In the genomic region with DNA sequence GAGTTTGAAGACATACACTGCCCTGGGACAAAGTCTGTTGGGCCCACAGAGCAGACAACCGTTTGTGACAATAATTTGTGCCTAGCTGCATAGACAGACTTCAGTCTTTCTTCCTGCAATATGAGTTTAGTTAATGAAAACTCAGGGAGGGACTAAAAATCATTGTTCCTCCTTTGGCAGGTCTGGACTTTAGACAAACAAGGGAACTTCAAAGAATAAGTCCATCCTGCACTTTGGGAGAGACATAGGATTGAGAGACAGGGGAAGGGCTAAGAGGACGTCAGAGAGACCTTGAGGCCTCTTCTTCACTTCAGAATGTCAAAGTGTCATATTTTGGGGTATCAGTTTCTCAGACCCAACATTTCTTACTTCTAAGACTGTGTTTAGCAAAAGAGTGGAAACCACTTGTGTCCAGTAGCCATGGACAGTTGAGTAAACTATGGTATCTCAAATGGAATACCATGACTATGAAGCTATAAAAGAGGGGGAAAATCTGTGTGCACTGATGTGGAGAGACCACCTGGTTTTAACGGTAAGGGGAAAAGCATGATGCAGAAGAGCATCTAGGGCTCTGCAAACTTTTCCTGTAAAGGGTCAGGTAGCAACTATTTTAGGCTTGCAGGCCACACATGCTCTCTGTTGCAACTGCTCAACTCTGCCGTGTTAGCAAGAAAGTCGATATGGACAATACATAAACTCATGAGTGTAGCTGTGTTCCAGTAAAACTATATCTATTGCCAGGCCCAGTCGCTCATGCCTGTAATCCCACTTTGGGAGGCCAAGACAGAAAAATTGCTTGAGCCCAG, we compare ENCODE assay signal across 1 cellular context.
TF ChIP-seq lines count a peak whose summit lies in the region.

No MANE protein-coding gene starts in this region.

TF ChIP-seq in HepG2, 621 proteins besides CTCF, POLR2A, EP300 and RAD21 (continued from another document and continues in another):
- TF ChIP-seq, protein P1, sequence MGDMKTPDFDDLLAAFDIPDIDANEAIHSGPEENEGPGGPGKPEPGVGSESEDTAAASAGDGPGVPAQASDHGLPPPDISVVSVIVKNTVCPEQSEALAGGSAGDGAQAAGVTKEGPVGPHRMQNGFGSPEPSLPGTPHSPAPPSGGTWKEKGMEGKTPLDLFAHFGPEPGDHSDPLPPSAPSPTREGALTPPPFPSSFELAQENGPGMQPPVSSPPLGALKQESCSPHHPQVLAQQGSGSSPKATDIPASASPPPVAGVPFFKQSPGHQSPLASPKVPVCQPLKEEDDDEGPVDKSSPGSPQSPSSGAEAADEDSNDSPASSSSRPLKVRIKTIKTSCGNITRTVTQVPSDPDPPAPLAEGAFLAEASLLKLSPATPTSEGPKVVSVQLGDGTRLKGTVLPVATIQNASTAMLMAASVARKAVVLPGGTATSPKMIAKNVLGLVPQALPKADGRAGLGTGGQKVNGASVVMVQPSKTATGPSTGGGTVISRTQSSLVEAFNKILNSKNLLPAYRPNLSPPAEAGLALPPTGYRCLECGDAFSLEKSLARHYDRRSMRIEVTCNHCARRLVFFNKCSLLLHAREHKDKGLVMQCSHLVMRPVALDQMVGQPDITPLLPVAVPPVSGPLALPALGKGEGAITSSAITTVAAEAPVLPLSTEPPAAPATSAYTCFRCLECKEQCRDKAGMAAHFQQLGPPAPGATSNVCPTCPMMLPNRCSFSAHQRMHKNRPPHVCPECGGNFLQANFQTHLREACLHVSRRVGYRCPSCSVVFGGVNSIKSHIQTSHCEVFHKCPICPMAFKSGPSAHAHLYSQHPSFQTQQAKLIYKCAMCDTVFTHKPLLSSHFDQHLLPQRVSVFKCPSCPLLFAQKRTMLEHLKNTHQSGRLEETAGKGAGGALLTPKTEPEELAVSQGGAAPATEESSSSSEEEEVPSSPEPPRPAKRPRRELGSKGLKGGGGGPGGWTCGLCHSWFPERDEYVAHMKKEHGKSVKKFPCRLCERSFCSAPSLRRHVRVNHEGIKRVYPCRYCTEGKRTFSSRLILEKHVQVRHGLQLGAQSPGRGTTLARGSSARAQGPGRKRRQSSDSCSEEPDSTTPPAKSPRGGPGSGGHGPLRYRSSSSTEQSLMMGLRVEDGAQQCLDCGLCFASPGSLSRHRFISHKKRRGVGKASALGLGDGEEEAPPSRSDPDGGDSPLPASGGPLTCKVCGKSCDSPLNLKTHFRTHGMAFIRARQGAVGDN (CRISPR knock-in tag; IDR thresholded peaks at IDR 0.05), result no peak
- TF ChIP-seq ARNT2 (CRISPR knock-in tag; IDR thresholded peaks at IDR 0.05; ENCODE audit: low read depth) (0 out of 2 replicates have a peak, but pooled peaks have one; percentile 23), MIER2 (CRISPR knock-in tag; IDR thresholded peaks at IDR 0.05) (no peak), HCFC1 (IDR thresholded peaks at IDR 0.05; ENCODE audit: low read depth, low read length) (no peak), SRY (CRISPR knock-in tag; IDR thresholded peaks at IDR 0.05) (no peak), NFIC (IDR thresholded peaks at IDR 0.05; ENCODE audit: low read length) (peak; percentile 55; the same call in 1 of the 2 replicates), ZFP36L2 (CRISPR knock-in tag; IDR thresholded peaks at IDR 0.05) (no peak), ISL2 (CRISPR knock-in tag; IDR thresholded peaks at IDR 0.05) (no peak), SAP130 (CRISPR knock-in tag; IDR thresholded peaks at IDR 0.05; ENCODE audit: low read depth) (peak; percentile 17; the same call in 1 of the 2 replicates), NR3C1 (CRISPR knock-in tag; IDR thresholded peaks at IDR 0.05) (no peak), TBX2 (CRISPR knock-in tag; IDR thresholded peaks at IDR 0.05; ENCODE audit: borderline replicate concordance) (peak; percentile 9; the same call in 1 of the 2 replicates), ZNF556 (CRISPR knock-in tag; IDR thresholded peaks at IDR 0.05; ENCODE audit: borderline replicate concordance) (no peak), PHF20 (CRISPR knock-in tag; IDR thresholded peaks at IDR 0.05) (no peak), FOSL1 (CRISPR knock-in tag; IDR thresholded peaks at IDR 0.05; ENCODE audit: borderline replicate concordance) (no peak), ZSCAN29 (CRISPR knock-in tag; conservative IDR thresholded peaks at IDR 0.05) (peak; percentile 97), ZNF572 (CRISPR knock-in tag; IDR thresholded peaks at IDR 0.05) (no peak), DMAP1 (CRISPR knock-in tag; IDR thresholded peaks at IDR 0.05) (no peak), ZNF841 (CRISPR knock-in tag; IDR thresholded peaks at IDR 0.05; ENCODE audit: borderline replicate concordance) (no peak), KLF9 (CRISPR knock-in tag; IDR thresholded peaks at IDR 0.05; ENCODE audit: low read depth) (no peak), SRSF1 (optimal IDR thresholded peaks at IDR 0.05; ENCODE audit: low read depth, low read length) (no peak), NFKBIZ (CRISPR knock-in tag; IDR thresholded peaks at IDR 0.05) (no peak)
- TF ChIP-seq, protein P2, sequence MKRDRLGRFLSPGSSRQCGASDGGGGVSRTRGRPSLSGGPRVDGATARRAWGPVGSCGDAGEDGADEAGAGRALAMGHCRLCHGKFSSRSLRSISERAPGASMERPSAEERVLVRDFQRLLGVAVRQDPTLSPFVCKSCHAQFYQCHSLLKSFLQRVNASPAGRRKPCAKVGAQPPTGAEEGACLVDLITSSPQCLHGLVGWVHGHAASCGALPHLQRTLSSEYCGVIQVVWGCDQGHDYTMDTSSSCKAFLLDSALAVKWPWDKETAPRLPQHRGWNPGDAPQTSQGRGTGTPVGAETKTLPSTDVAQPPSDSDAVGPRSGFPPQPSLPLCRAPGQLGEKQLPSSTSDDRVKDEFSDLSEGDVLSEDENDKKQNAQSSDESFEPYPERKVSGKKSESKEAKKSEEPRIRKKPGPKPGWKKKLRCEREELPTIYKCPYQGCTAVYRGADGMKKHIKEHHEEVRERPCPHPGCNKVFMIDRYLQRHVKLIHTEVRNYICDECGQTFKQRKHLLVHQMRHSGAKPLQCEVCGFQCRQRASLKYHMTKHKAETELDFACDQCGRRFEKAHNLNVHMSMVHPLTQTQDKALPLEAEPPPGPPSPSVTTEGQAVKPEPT (CRISPR knock-in tag; IDR thresholded peaks at IDR 0.05; ENCODE audit: low read depth), result no peak
- TF ChIP-seq, protein P3, sequence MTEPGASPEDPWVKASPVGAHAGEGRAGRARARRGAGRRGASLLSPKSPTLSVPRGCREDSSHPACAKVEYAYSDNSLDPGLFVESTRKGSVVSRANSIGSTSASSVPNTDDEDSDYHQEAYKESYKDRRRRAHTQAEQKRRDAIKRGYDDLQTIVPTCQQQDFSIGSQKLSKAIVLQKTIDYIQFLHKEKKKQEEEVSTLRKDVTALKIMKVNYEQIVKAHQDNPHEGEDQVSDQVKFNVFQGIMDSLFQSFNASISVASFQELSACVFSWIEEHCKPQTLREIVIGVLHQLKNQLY (CRISPR knock-in tag; IDR thresholded peaks at IDR 0.05), result no peak
- TF ChIP-seq, protein P4, sequence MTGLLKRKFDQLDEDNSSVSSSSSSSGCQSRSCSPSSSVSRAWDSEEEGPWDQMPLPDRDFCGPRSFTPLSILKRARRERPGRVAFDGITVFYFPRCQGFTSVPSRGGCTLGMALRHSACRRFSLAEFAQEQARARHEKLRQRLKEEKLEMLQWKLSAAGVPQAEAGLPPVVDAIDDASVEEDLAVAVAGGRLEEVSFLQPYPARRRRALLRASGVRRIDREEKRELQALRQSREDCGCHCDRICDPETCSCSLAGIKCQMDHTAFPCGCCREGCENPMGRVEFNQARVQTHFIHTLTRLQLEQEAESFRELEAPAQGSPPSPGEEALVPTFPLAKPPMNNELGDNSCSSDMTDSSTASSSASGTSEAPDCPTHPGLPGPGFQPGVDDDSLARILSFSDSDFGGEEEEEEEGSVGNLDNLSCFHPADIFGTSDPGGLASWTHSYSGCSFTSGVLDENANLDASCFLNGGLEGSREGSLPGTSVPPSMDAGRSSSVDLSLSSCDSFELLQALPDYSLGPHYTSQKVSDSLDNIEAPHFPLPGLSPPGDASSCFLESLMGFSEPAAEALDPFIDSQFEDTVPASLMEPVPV (CRISPR knock-in tag; IDR thresholded peaks at IDR 0.05), result no peak
- TF ChIP-seq, protein P5, sequence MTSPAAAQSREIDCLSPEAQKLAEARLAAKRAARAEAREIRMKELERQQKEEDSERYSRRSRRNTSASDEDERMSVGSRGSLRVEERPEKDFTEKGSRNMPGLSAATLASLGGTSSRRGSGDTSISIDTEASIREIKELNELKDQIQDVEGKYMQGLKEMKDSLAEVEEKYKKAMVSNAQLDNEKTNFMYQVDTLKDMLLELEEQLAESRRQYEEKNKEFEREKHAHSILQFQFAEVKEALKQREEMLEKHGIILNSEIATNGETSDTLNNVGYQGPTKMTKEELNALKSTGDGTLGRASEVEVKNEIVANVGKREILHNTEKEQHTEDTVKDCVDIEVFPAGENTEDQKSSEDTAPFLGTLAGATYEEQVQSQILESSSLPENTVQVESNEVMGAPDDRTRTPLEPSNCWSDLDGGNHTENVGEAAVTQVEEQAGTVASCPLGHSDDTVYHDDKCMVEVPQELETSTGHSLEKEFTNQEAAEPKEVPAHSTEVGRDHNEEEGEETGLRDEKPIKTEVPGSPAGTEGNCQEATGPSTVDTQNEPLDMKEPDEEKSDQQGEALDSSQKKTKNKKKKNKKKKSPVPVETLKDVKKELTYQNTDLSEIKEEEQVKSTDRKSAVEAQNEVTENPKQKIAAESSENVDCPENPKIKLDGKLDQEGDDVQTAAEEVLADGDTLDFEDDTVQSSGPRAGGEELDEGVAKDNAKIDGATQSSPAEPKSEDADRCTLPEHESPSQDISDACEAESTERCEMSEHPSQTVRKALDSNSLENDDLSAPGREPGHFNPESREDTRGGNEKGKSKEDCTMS (CRISPR knock-in tag; conservative IDR thresholded peaks at IDR 0.05), result no peak
- TF ChIP-seq, protein P6, sequence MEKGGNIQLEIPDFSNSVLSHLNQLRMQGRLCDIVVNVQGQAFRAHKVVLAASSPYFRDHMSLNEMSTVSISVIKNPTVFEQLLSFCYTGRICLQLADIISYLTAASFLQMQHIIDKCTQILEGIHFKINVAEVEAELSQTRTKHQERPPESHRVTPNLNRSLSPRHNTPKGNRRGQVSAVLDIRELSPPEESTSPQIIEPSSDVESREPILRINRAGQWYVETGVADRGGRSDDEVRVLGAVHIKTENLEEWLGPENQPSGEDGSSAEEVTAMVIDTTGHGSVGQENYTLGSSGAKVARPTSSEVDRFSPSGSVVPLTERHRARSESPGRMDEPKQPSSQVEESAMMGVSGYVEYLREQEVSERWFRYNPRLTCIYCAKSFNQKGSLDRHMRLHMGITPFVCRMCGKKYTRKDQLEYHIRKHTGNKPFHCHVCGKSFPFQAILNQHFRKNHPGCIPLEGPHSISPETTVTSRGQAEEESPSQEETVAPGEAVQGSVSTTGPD (CRISPR knock-in tag; IDR thresholded peaks at IDR 0.05), result no peak
- TF ChIP-seq, protein P7, sequence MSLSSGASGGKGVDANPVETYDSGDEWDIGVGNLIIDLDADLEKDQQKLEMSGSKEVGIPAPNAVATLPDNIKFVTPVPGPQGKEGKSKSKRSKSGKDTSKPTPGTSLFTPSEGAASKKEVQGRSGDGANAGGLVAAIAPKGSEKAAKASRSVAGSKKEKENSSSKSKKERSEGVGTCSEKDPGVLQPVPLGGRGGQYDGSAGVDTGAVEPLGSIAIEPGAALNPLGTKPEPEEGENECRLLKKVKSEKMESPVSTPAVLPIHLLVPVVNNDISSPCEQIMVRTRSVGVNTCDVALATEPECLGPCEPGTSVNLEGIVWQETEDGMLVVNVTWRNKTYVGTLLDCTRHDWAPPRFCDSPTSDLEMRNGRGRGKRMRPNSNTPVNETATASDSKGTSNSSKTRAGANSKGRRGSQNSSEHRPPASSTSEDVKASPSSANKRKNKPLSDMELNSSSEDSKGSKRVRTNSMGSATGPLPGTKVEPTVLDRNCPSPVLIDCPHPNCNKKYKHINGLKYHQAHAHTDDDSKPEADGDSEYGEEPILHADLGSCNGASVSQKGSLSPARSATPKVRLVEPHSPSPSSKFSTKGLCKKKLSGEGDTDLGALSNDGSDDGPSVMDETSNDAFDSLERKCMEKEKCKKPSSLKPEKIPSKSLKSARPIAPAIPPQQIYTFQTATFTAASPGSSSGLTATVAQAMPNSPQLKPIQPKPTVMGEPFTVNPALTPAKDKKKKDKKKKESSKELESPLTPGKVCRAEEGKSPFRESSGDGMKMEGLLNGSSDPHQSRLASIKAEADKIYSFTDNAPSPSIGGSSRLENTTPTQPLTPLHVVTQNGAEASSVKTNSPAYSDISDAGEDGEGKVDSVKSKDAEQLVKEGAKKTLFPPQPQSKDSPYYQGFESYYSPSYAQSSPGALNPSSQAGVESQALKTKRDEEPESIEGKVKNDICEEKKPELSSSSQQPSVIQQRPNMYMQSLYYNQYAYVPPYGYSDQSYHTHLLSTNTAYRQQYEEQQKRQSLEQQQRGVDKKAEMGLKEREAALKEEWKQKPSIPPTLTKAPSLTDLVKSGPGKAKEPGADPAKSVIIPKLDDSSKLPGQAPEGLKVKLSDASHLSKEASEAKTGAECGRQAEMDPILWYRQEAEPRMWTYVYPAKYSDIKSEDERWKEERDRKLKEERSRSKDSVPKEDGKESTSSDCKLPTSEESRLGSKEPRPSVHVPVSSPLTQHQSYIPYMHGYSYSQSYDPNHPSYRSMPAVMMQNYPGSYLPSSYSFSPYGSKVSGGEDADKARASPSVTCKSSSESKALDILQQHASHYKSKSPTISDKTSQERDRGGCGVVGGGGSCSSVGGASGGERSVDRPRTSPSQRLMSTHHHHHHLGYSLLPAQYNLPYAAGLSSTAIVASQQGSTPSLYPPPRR (CRISPR knock-in tag; IDR thresholded peaks at IDR 0.05; ENCODE audit: borderline replicate concordance), result no peak
- TF ChIP-seq, protein P8, sequence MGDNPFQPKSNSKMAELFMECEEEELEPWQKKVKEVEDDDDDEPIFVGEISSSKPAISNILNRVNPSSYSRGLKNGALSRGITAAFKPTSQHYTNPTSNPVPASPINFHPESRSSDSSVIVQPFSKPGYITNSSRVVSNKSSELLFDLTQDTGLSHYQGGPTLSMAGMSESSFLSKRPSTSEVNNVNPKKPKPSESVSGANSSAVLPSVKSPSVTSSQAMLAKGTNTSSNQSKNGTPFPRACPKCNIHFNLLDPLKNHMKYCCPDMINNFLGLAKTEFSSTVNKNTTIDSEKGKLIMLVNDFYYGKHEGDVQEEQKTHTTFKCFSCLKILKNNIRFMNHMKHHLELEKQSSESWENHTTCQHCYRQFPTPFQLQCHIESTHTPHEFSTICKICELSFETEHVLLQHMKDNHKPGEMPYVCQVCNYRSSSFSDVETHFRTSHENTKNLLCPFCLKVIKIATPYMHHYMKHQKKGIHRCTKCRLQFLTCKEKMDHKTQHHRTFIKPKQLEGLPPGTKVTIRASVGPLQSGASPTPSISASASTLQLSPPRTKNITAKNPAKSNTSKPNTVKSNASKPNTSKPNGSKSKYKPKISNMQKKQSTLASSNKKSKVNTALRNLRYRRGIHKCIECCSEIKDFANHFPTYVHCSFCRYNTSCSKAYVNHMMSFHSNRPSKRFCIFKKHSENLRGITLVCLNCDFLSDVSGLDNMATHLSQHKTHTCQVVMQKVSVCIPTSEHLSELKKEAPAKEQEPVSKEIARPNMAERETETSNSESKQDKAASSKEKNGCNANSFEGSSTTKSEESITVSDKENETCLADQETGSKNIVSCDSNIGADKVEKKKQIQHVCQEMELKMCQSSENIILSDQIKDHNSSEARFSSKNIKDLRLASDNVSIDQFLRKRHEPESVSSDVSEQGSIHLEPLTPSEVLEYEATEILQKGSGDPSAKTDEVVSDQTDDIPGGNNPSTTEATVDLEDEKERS (CRISPR knock-in tag; IDR thresholded peaks at IDR 0.05), result no peak
